Comparison of ENCODE assay signal across 1 cellular context in the genomic region with DNA sequence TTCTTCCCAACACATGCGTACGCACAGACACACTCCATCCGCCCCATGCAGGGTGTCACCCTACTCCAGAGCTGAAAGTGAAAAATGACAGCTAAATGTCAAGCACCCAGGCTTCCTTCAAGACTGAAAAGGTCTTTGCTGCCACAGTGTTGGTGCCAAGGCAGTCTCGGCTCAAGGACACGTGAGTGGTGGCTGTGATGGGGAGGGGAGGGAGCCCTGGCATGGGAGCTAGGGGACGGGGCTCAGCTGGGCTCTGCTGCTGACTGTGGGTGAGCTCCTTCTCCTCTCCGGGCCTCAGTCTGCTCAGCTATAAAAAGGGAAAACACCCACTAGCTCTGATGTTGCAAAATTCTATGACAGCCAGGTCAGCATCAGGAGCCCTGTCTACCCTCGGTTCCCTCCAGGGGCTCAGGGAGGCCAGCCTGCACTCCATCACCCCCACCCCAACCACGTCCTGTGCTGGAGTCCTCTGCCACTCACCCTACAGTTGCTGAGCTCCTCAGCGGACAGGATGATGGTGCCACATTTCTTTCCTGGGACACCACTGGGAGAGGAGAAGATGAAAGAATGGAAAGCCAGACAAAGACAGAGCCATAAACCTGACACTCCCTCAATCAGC.
TF ChIP-seq lines count a peak whose summit lies in the region.

No MANE protein-coding gene starts in this region.

TF ChIP-seq in H1, 55 proteins besides CTCF, POLR2A, EP300 and RAD21:
- TF ChIP-seq KDM4A (IDR thresholded peaks at IDR 0.05; ENCODE audit: low read depth, low read length, severe bottlenecking) = no peak
- TF ChIP-seq CEBPB (IDR thresholded peaks at IDR 0.05; ENCODE audit: low read depth, low read length) = no peak
- no peak for TF ChIP-seq SP4 (IDR thresholded peaks at IDR 0.05; ENCODE audit: low read length)
- no peak for TF ChIP-seq JUN (IDR thresholded peaks at IDR 0.05; ENCODE audit: low read depth, low read length)
